In genomic region chr19:11949614-11950080, GRCh38 we compare ENCODE assay signal across 8 cellular contexts. TPM values are rescaled to one million over a fixed set of nuclear protein-coding genes. Genes with fewer than 3 reads are reported as not detected.
DNase-seq lines count a peak whose midpoint lies in the region; TF ChIP-seq lines count a peak whose summit lies in the region.
"Not testable (repeated sequence)": the region's sequence is repeated elsewhere in the genome, so short reads cannot be mapped to it uniquely, and the experiment has no call there.
"Had no signal": no experiment of that assay in that cellular context is flagged by ENCODE, and none has a peak within 500 bp of the region (broad histone marks: within the 10 kb centered on the region; RNA-seq: fewer than 3 reads in every experiment).

No MANE protein-coding gene starts in this region.

- not testable (repeated sequence) for H3K9ac ChIP-seq in adipocyte (ENCODE audit: low read length); endodermal cell (ENCODE audit: extremely low read depth, low read length, poor library complexity, severe bottlenecking); smooth muscle cell (ENCODE audit: low read depth)

- not testable (repeated sequence) for H3K79me2 ChIP-seq in smooth muscle cell (ENCODE audit: low read depth)

- DNase-seq in DMS53 (lab: John Stamatoyannopoulos, UW): peak; percentile 19
- peak; percentile 10 for DNase-seq in M059J (ENCODE audit: low read depth)
- not testable (repeated sequence) for DNase-seq in activated CD4-positive, alpha-beta T cell treated with anti-CD3 and anti-CD28 coated beads, Interleukin-2, amount 10 ng/mL, durations not matched to agents 7 days and 5 days; adipocyte (ENCODE audit: low read depth); endodermal cell; smooth muscle cell (lab: John Stamatoyannopoulos, UW; ENCODE audit: unreplicated experiment)
- DNase-seq in myocyte (ENCODE audit: low read depth): peak; percentile 1

- not testable (repeated sequence) for H4K20me1 ChIP-seq in smooth muscle cell (ENCODE audit: low read depth)

- H3K4me1 Mint-ChIP-seq in activated CD4-positive, alpha-beta T cell treated with anti-CD3 and anti-CD28 coated beads, Interleukin-2, amount 10 ng/mL, durations not matched to agents 7 days and 5 days; endodermal cell: not testable (repeated sequence)

- peaks cover 82% of the 10 kb centered on the region for H3K36me3 Mint-ChIP-seq in activated CD4-positive, alpha-beta T cell treated with anti-CD3 and anti-CD28 coated beads, Interleukin-2, amount 10 ng/mL, durations not matched to agents 7 days and 5 days (ENCODE audit: low read depth)
- peaks cover 81% of the 10 kb centered on the region for H3K36me3 Mint-ChIP-seq in endodermal cell (ENCODE audit: low read depth)

- 92 to 95% methylated on average over 3 to 4 of the region's 4 CpGs for whole genome bisulfite sequencing in endodermal cell (ENCODE audit: insufficient coverage in 1 of 2, insufficient read length in 1 of 2), 2 experiments
- WGBS in smooth muscle cell (ENCODE audit: low lambda C conversion rate): 93% methylated on average over 4 of the region's 4 CpGs

- CTCF ChIA-PET in activated CD4-positive, alpha-beta T cell treated with anti-CD3 and anti-CD28 coated beads, Interleukin-2, amount 10 ng/mL, durations not matched to agents 7 days and 5 days (lab: Charles Lee): not testable (repeated sequence)

- H3K9me3 ChIP-seq in adipocyte (ENCODE audit: control insufficient read depth, low read length) (peaks cover 100% of the 10 kb centered on the region), endodermal cell (ENCODE audit: control insufficient read depth, low read length) (peaks cover 100% of the 10 kb centered on the region), smooth muscle cell (replicated peaks; ENCODE audit: low read depth) (peaks cover 84% of the 10 kb centered on the region)

- H3K36me3 ChIP-seq in adipocyte (ENCODE audit: control insufficient read depth, insufficient read depth, low read length, severe bottlenecking) (peaks cover 77% of the 10 kb centered on the region), endodermal cell (ENCODE audit: control insufficient read depth, insufficient read depth, low read length) (peaks cover 74% of the 10 kb centered on the region), smooth muscle cell (ENCODE audit: low read depth) (peaks cover 67% of the 10 kb centered on the region)

- H3K27me3 ChIP-seq in adipocyte (replicated peaks; ENCODE audit: control insufficient read depth, insufficient read depth, low read length); endodermal cell (ENCODE audit: control insufficient read depth, insufficient read depth, low read length, poor library complexity, severe bottlenecking); smooth muscle cell (ENCODE audit: low read depth): not testable (repeated sequence)

- POLR2A ChIA-PET in activated CD4-positive, alpha-beta T cell treated with anti-CD3 and anti-CD28 coated beads, Interleukin-2, amount 10 ng/mL, durations not matched to agents 7 days and 5 days (lab: Charles Lee): not testable (repeated sequence)

- not testable (repeated sequence) for H3K4me3 Mint-ChIP-seq in activated CD4-positive, alpha-beta T cell treated with anti-CD3 and anti-CD28 coated beads, Interleukin-2, amount 10 ng/mL, durations not matched to agents 7 days and 5 days; endodermal cell

- H2AFZ ChIP-seq in smooth muscle cell (ENCODE audit: low read depth): not testable (repeated sequence)

- not testable (repeated sequence) for TF ChIP-seq CTCF in endodermal cell (conservative IDR thresholded peaks at IDR 0.05); smooth muscle cell (IDR thresholded peaks at IDR 0.05; ENCODE audit: borderline replicate concordance, insufficient read depth, poor library complexity, severe bottlenecking)

- H3F3A ChIP-seq in smooth muscle cell (ENCODE audit: low read depth): peaks cover 21% of the 10 kb centered on the region

- not testable (repeated sequence) for H3K27ac ChIP-seq in endodermal cell (ENCODE audit: low read depth, low read length); smooth muscle cell (ENCODE audit: low read depth)

- H3K4me3 ChIP-seq in adipocyte (ENCODE audit: low read length) (peak overlapping the region; percentile 69), endodermal cell (ENCODE audit: low read length) (peak overlapping the region; percentile 75), smooth muscle cell (peak overlapping the region; percentile 24)

- H3K27ac Mint-ChIP-seq in activated CD4-positive, alpha-beta T cell treated with anti-CD3 and anti-CD28 coated beads, Interleukin-2, amount 10 ng/mL, durations not matched to agents 7 days and 5 days: peak overlapping the region; percentile 60
- H3K27ac Mint-ChIP-seq in endodermal cell: not testable (repeated sequence)

- peaks cover 66% of the 10 kb centered on the region for H3K9me3 Mint-ChIP-seq in activated CD4-positive, alpha-beta T cell treated with anti-CD3 and anti-CD28 coated beads, Interleukin-2, amount 10 ng/mL, durations not matched to agents 7 days and 5 days
- peaks cover 98% of the 10 kb centered on the region for H3K9me3 Mint-ChIP-seq in endodermal cell

- H3K4me2 ChIP-seq in smooth muscle cell: not testable (repeated sequence)

- not testable (repeated sequence) for H3K4me1 ChIP-seq in adipocyte (ENCODE audit: control insufficient read depth, insufficient read depth, low read length); endodermal cell (ENCODE audit: control insufficient read depth, insufficient read depth, low read length); smooth muscle cell (ENCODE audit: low read depth)

- H3K27me3 Mint-ChIP-seq in activated CD4-positive, alpha-beta T cell treated with anti-CD3 and anti-CD28 coated beads, Interleukin-2, amount 10 ng/mL, durations not matched to agents 7 days and 5 days; endodermal cell (ENCODE audit: insufficient read depth): not testable (repeated sequence)

RNA-seq across cellular contexts. Expression of gene ZNF763, which starts 15.2 kb away (rescaled TPM):
- total RNA-seq in M059J (2014; rRNA removed; shearing (Covaris generic)): 0.76 and 2.4 TPM in 2 replicates
- 1 to 10 TPM; 1.9 to 2.1 TPM for total RNA-seq in activated CD4-positive, alpha-beta T cell treated with anti-CD3 and anti-CD28 coated beads, Interleukin-2, amount 10 ng/mL, durations not matched to agents 7 days and 5 days
- total RNA-seq in endodermal cell (1 to 10 TPM; 4.4 to 5.0 TPM), myocyte (0.59 and 1.4 TPM in 2 replicates), smooth muscle cell (1.2 and 1.6 TPM in 2 replicates)
- polyA plus RNA-seq in endodermal cell (2013, experiment 1 of 2): 2.4 TPM
- polyA plus RNA-seq in endodermal cell (2013, experiment 2 of 2): 2.1 TPM
- polyA plus RNA-seq in myocyte (2012): 1.1 TPM
- polyA plus RNA-seq in smooth muscle cell: 0.53 and 0.73 TPM in 2 replicates
- total RNA-seq: Daoy had no signal

RNA-seq across cellular contexts. Expression of gene ZNF700, which starts 24.7 kb away (rescaled TPM):
- total RNA-seq in M059J (2014; rRNA removed; shearing (Covaris generic)): 7.7 and 16.4 TPM in 2 replicates
- total RNA-seq in activated CD4-positive, alpha-beta T cell treated with anti-CD3 and anti-CD28 coated beads, Interleukin-2, amount 10 ng/mL, durations not matched to agents 7 days and 5 days: 10 to 100 TPM; 21.2 to 22.1 TPM
- total RNA-seq in endodermal cell: 10 to 100 TPM; 11.6 to 19.2 TPM
- polyA plus RNA-seq in endodermal cell (2013, experiment 1 of 2): 10.0 TPM
- polyA plus RNA-seq in endodermal cell (2013, experiment 2 of 2): 10.7 TPM
- 7.4 and 10.1 TPM in 2 replicates for total RNA-seq in myocyte
- polyA plus RNA-seq in myocyte (2012): 3.9 TPM
- total RNA-seq in smooth muscle cell: 8.3 and 10.4 TPM in 2 replicates
- 1.2 and 1.3 TPM in 2 replicates for polyA plus RNA-seq in smooth muscle cell

Comparison
In these comparisons a context has a peak if more than half of its experiments do, and no peak if none do; other contexts are left out.
1. H3K4me3 ChIP-seq: peak in every context shown above with its lines; median percentile 75 in endodermal cell; 69 in adipocyte; 24 in smooth muscle cell.